Comparison of ENCODE assay signal across 15 cellular contexts in the genomic region with DNA sequence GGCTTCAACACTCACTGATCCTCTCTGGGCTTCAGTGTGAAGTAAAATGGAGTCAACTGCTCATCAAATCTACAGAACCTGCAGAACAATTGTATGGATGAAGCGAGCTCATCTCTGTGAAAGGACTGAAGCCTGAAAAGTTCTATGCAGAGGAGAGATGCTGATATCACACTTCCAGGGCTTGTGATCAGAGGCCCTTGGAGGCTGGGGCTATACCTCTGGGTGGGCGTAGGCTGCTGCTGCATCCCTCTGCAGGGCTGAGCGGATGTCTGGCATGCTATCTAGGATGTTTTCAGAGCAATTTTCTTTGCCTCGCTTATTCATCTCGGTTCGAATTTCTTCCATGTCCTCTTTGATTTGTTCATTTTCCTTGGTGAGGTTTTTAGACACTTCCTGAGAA. TPM values are rescaled to one million over a fixed set of nuclear protein-coding genes. Genes with fewer than 3 reads are reported as not detected.
DNase-seq lines count a peak whose midpoint lies in the region; ATAC-seq and TF ChIP-seq lines count a peak whose summit lies in the region.
"Had no signal": no experiment of that assay in that cellular context is flagged by ENCODE, and none has a peak within 500 bp of the region (broad histone marks: within the 10 kb centered on the region; RNA-seq: fewer than 3 reads in every experiment).

No MANE protein-coding gene starts in this region.

- in situ Hi-C loops in Caki2 (cut with HindIII; ENCODE audit: low pct_unique_long_range_greater_than_20kb, low sequenced_read_pairs) = no loop called here

- H3K27me3 Mint-ChIP-seq in osteocyte (ENCODE audit: unreplicated experiment) = no peaks in the 10 kb centered on the region

- no peak for ATAC-seq in GM21723 (IDR thresholded peaks at IDR 0.05; ENCODE audit: unreplicated experiment)
- ATAC-seq: HCT116, K562 had no signal

- peaks cover 49% of the 10 kb centered on the region for H3K4me1 Mint-ChIP-seq in osteocyte (ENCODE audit: unreplicated experiment)
- H3K4me1 Mint-ChIP-seq: CD8-positive, alpha-beta memory T cell had no signal

- H3K27ac Mint-ChIP-seq in osteocyte (ENCODE audit: unreplicated experiment) = peak overlapping the region; percentile 42

- H3K9me3 Mint-ChIP-seq in osteocyte (ENCODE audit: unreplicated experiment) = no peaks in the 10 kb centered on the region
- H3K9me3 Mint-ChIP-seq: CD8-positive, alpha-beta memory T cell had no signal

- peak; percentile 10 for DNase-seq in Caki2 (ENCODE audit: low read depth)
- peak; percentile 10 for DNase-seq in NCI-H69 (lab: John Stamatoyannopoulos, UW)
- peak; percentile 39 for DNase-seq in left kidney (ENCODE audit: low read depth, low spot score)
- no peak for DNase-seq in osteocyte (ENCODE audit: extremely low spot score, unreplicated experiment)
- no peak for DNase-seq in medulla oblongata (ENCODE audit: extremely low spot score)
- no peak for DNase-seq in NOMO-1 treated with dmso at 0.1 percent for 144 hours (lab: John Stamatoyannopoulos, UW; ENCODE audit: unreplicated experiment)
- DNase-seq: 8988T; AML-193; Caco-2; CD8-positive, alpha-beta memory T cell; DMS79; EL had no signal

- no peak overlapping the region for H3K4me3 Mint-ChIP-seq in osteocyte (ENCODE audit: unreplicated experiment)
- H3K4me3 Mint-ChIP-seq: CD8-positive, alpha-beta memory T cell had no signal

- no peak for TF ChIP-seq CTCF in osteocyte (IDR thresholded peaks at IDR 0.05)

- H3K36me3 Mint-ChIP-seq in osteocyte (ENCODE audit: unreplicated experiment) = peaks cover 29% of the 10 kb centered on the region
- H3K36me3 Mint-ChIP-seq: CD8-positive, alpha-beta memory T cell had no signal

RNA-seq across cellular contexts. Expression of a gene that starts 17.6 kb away (rescaled TPM):
- total RNA-seq in Caki2 (2014; rRNA removed; shearing (Covaris generic); ENCODE audit: low replicate concordance) = 20.5 and 22.7 TPM in 2 replicates
- 66.0 and 66.7 TPM in 2 replicates for total RNA-seq in osteocyte
- total RNA-seq: K562 had no signal

Comparison
In these comparisons a context has a peak if more than half of its experiments do, and no peak if none do; other contexts are left out.
1. DNase-seq: peak in Caki2 (single experiment), NCI-H69 (single experiment) and left kidney (single experiment); none in osteocyte (single experiment), medulla oblongata (single experiment) and NOMO-1 treated with dmso at 0.1 percent for 144 hours (single experiment).